Comparison of ENCODE assay signal across 8 cellular contexts in genomic region chr18:59885579-59886163, GRCh38. TPM values are rescaled to one million over a fixed set of nuclear protein-coding genes. Genes with fewer than 3 reads are reported as not detected.
A peak's percentile ranks its signal among the peaks of the same experiment; 100 is the strongest.
DNase-seq lines count a peak whose midpoint lies in the region; ATAC-seq and TF ChIP-seq lines count a peak whose summit lies in the region.

No MANE protein-coding gene starts in this region.

- H3K4me2 ChIP-seq in hepatocyte = no peak overlapping the region

- no peaks in the 10 kb centered on the region for H3K79me2 ChIP-seq in hepatocyte

- no peaks in the 10 kb centered on the region for H3K27me3 Mint-ChIP-seq in activated CD8-positive, alpha-beta T cell treated with anti-CD3 and anti-CD28 coated beads, Interleukin-2, amount 10 ng/mL, durations not matched to agents 7 days and 5 days (ENCODE audit: low read depth)
- H3K27me3 Mint-ChIP-seq in naive thymus-derived CD4-positive, alpha-beta T cell = no peaks in the 10 kb centered on the region

- no peaks in the 10 kb centered on the region for H3K36me3 ChIP-seq in naive thymus-derived CD4-positive, alpha-beta T cell (ENCODE audit: control insufficient read depth in 2 of 3, insufficient read depth in 3 of 3, low read length in 3 of 3)
- H3K36me3 ChIP-seq in hepatocyte (replicated peaks; ENCODE audit: insufficient read depth, low read depth) (no peaks in the 10 kb centered on the region), sigmoid colon (no peaks in the 10 kb centered on the region)

- WGBS in hepatocyte (ENCODE audit: low lambda C conversion rate, missing lambda C conversion rate) = 77% methylated on average over 6 of the region's 6 CpGs
- WGBS in sigmoid colon, 2 donors = 42 to 74% methylated on average over 6 of the region's 6 CpGs

- H2AFZ ChIP-seq in hepatocyte = no peak overlapping the region

- no peak for TF ChIP-seq CTCF in HL-60 (IDR thresholded peaks at IDR 0.05; ENCODE audit: insufficient read depth, low read length)
- TF ChIP-seq CTCF in hepatocyte (IDR thresholded peaks at IDR 0.05; ENCODE audit: poor library complexity) = no peak
- no peak for TF ChIP-seq CTCF in sigmoid colon (IDR thresholded peaks at IDR 0.05)

- no peaks in the 10 kb centered on the region for H3K9me2 ChIP-seq in hepatocyte (replicated peaks; ENCODE audit: insufficient read depth)

- no peaks in the 10 kb centered on the region for H4K20me1 ChIP-seq in hepatocyte (ENCODE audit: insufficient read depth, poor library complexity, severe bottlenecking)

- no peaks in the 10 kb centered on the region for H3K9me3 Mint-ChIP-seq in activated CD8-positive, alpha-beta T cell treated with anti-CD3 and anti-CD28 coated beads, Interleukin-2, amount 10 ng/mL, durations not matched to agents 7 days and 5 days (ENCODE audit: insufficient read depth)
- no peaks in the 10 kb centered on the region for H3K9me3 Mint-ChIP-seq in naive thymus-derived CD4-positive, alpha-beta T cell

- DNase-seq in GM04504 (ENCODE audit: low read depth) (peak; percentile 55), HL-60 (ENCODE audit: low read depth in 1 of 2, low spot score in 1 of 2) (peak in 1 of 2 experiments; percentile 48), hepatocyte (ENCODE audit: low spot score) (no peak), sigmoid colon (no peak), NCI-H1694 treated with DMSO at 0.1 percent for 48 hours (lab: John Stamatoyannopoulos, UW) (no peak)
- DNase-seq in activated CD8-positive, alpha-beta T cell treated with anti-CD3 and anti-CD28 coated beads, Interleukin-2, amount 10 ng/mL, durations not matched to agents 7 days and 5 days = peak; percentile 50
- DNase-seq in naive thymus-derived CD4-positive, alpha-beta T cell = peak in 1 of 9 donors; percentile 32

- H3K4me1 ChIP-seq in naive thymus-derived CD4-positive, alpha-beta T cell (ENCODE audit: control insufficient read depth in 2 of 2, insufficient read depth in 2 of 2, low read length in 2 of 2) = peaks cover 8 to 9% of the 10 kb centered on the region in 2 donors
- H3K4me1 ChIP-seq in hepatocyte (ENCODE audit: insufficient read depth) (peaks cover 14% of the 10 kb centered on the region), sigmoid colon (peaks cover 0 to 16% (median 2%) of the 10 kb centered on the region in 4 donors)

- H3K9me3 ChIP-seq in naive thymus-derived CD4-positive, alpha-beta T cell (ENCODE audit: control insufficient read depth in 2 of 3, low read length in 3 of 3) = no peaks in the 10 kb centered on the region
- H3K9me3 ChIP-seq in hepatocyte (ENCODE audit: low read depth) (no peaks in the 10 kb centered on the region), sigmoid colon (no peaks in the 10 kb centered on the region)

- ATAC-seq in GM21515 (IDR thresholded peaks at IDR 0.05; ENCODE audit: unreplicated experiment) = peak; percentile 82
- ATAC-seq in activated CD8-positive, alpha-beta T cell treated with anti-CD3 and anti-CD28 coated beads, Interleukin-2, amount 10 ng/mL, durations not matched to agents 7 days and 5 days = peak; percentile 66
- ATAC-seq in naive thymus-derived CD4-positive, alpha-beta T cell = peak; percentile 62

- no peak for TF ChIP-seq EP300 in sigmoid colon (IDR thresholded peaks at IDR 0.05)

- no peak overlapping the region for H3K4me3 ChIP-seq in HL-60 (replicated peaks; ENCODE audit: insufficient read depth, low read length)
- H3K4me3 ChIP-seq in naive thymus-derived CD4-positive, alpha-beta T cell (ENCODE audit: low read length) = no peak overlapping the region
- H3K4me3 ChIP-seq in hepatocyte = no peak overlapping the region
- H3K4me3 ChIP-seq in sigmoid colon = no peak overlapping the region

- H3K27me3 ChIP-seq in HL-60 (ENCODE audit: insufficient read depth, poor library complexity, severe bottlenecking) (no peaks in the 10 kb centered on the region), hepatocyte (no peaks in the 10 kb centered on the region), sigmoid colon (no peaks in the 10 kb centered on the region)
- H3K27me3 ChIP-seq in naive thymus-derived CD4-positive, alpha-beta T cell (ENCODE audit: control insufficient read depth in 2 of 2, insufficient read depth in 2 of 2, low read length in 2 of 2) = no peaks in the 10 kb centered on the region

- peak overlapping the region; percentile 76 for H3K27ac Mint-ChIP-seq in activated CD8-positive, alpha-beta T cell treated with anti-CD3 and anti-CD28 coated beads, Interleukin-2, amount 10 ng/mL, durations not matched to agents 7 days and 5 days
- peak overlapping the region in 5 of 9 donors; percentile 4 to 76 (median 32) for H3K27ac Mint-ChIP-seq in naive thymus-derived CD4-positive, alpha-beta T cell

- H3K4me1 Mint-ChIP-seq in activated CD8-positive, alpha-beta T cell treated with anti-CD3 and anti-CD28 coated beads, Interleukin-2, amount 10 ng/mL, durations not matched to agents 7 days and 5 days (ENCODE audit: low read depth) = peaks cover 40% of the 10 kb centered on the region
- peaks cover 10 to 50% (median 27%) of the 10 kb centered on the region in 7 donors for H3K4me1 Mint-ChIP-seq in naive thymus-derived CD4-positive, alpha-beta T cell

- H3K36me3 Mint-ChIP-seq in activated CD8-positive, alpha-beta T cell treated with anti-CD3 and anti-CD28 coated beads, Interleukin-2, amount 10 ng/mL, durations not matched to agents 7 days and 5 days (ENCODE audit: low read depth) = no peaks in the 10 kb centered on the region
- H3K36me3 Mint-ChIP-seq in naive thymus-derived CD4-positive, alpha-beta T cell = no peaks in the 10 kb centered on the region

- POLR2A ChIA-PET in activated CD8-positive, alpha-beta T cell treated with anti-CD3 and anti-CD28 coated beads, Interleukin-2, amount 10 ng/mL, durations not matched to agents 7 days and 5 days (lab: Charles Lee) = interaction anchor here (0.9 to 2.7 kb wide), 4 partner anchors 14 to 68 kb away, joined by 3 to 16 read pairs (median 6); partner anchors contain the start of gene PMAIP1
- POLR2A ChIA-PET in naive thymus-derived CD4-positive, alpha-beta T cell (lab: Charles Lee) = no interaction called here

- TF ChIP-seq POLR2A in sigmoid colon (IDR thresholded peaks at IDR 0.05) = no peak

- peak overlapping the region; percentile 18; the same call in 1 of the 2 replicates for H3K27ac ChIP-seq in HL-60 (replicated peaks)
- H3K27ac ChIP-seq in naive thymus-derived CD4-positive, alpha-beta T cell (ENCODE audit: low read depth, low read length) = no peak overlapping the region
- no peak overlapping the region for H3K27ac ChIP-seq in hepatocyte
- no peak overlapping the region for H3K27ac ChIP-seq in sigmoid colon

- CTCF ChIA-PET in activated CD8-positive, alpha-beta T cell treated with anti-CD3 and anti-CD28 coated beads, Interleukin-2, amount 10 ng/mL, durations not matched to agents 7 days and 5 days (lab: Charles Lee) = interaction anchor here (0.9 to 1.6 kb wide), 4 partner anchors 15 to 110 kb away, joined by 3 read pairs; no protein-coding TSS in a partner anchor
- CTCF ChIA-PET in naive thymus-derived CD4-positive, alpha-beta T cell (lab: Charles Lee) = no interaction called here

- peak overlapping the region; percentile 47 for H3K4me3 Mint-ChIP-seq in activated CD8-positive, alpha-beta T cell treated with anti-CD3 and anti-CD28 coated beads, Interleukin-2, amount 10 ng/mL, durations not matched to agents 7 days and 5 days
- peak overlapping the region in 5 of 10 donors; percentile 6 to 66 (median 8) for H3K4me3 Mint-ChIP-seq in naive thymus-derived CD4-positive, alpha-beta T cell

- intact Hi-C loops in naive thymus-derived CD4-positive, alpha-beta T cell (cut with micrococcal nuclease) = loop anchor here (1.0 to 10.0 kb wide), 3 partner anchors 13 to 751 kb away; partner anchors contain the start of genes PMAIP1 (in 2 of the 2) and SEC11C (in 1 of the 2)
- intact Hi-C loops in sigmoid colon (cut with DNase I) = no loop called here

RNA-seq across cellular contexts. Expression of gene PMAIP1, which starts 14.1 kb away (rescaled TPM):
- total RNA-seq in activated CD8-positive, alpha-beta T cell treated with anti-CD3 and anti-CD28 coated beads, Interleukin-2, amount 10 ng/mL, durations not matched to agents 7 days and 5 days = 10 to 100 TPM; 26.4 to 30.5 TPM
- total RNA-seq in naive thymus-derived CD4-positive, alpha-beta T cell = 10 to 100 TPM in 3 of 5 experiments, 1 to 10 TPM in 2; 5.8 to 95.1 (median 22.8) TPM
- polyA plus RNA-seq in naive thymus-derived CD4-positive, alpha-beta T cell = 1 to 10 TPM; 1.5 to 3.6 TPM
- total RNA-seq in hepatocyte (7.7 and 8.5 TPM in 2 replicates), sigmoid colon (1 to 10 TPM in 2 of 4 donors, under 1 TPM in 1, not detected in 1; 0.99 to 9.5 (median 1.1) TPM)
- polyA plus RNA-seq in hepatocyte (9.0 and 10.2 TPM in 2 replicates), sigmoid colon (1 to 10 TPM; 1.8 to 8.8 (median 6.9) TPM)

Comparison
In these comparisons a context has a peak if more than half of its experiments do, and no peak if none do; other contexts are left out.
1. DNase-seq: peak in GM04504 (single experiment) and activated CD8-positive, alpha-beta T cell treated with anti-CD3 and anti-CD28 coated beads, Interleukin-2, amount 10 ng/mL, durations not matched to agents 7 days and 5 days (single experiment); none in hepatocyte (single experiment), sigmoid colon (single experiment) and NCI-H1694 treated with DMSO at 0.1 percent for 48 hours (single experiment).
2. Peak in every context shown above with its lines, with median percentiles within 50 percentile points of each other: ATAC-seq.